In the genomic region with DNA sequence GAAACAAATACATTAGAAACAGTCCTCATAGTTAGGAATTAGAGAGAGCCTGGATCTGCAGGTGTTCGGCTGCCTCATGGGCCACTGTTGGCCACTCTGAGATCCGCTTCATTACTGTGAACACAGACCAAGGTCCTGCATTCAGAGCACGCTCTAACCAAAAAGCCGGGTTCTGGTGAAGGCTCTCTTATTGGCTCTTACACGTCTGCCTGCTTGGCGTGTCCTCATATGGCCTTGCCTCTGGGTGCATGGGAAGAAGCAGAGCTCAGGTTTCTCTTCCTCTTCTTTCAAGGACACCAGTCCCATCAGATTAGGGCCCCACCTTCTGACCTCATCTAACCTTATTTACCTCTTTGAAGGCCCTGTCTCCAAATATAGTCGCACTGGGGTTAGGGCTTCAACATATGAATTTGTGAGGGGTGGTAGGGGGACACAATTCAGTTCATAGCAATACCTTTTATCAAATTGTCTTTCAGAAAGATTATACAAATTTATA, we compare ENCODE assay signal across 8 cellular contexts.
DNase-seq lines count a peak whose midpoint lies in the region; ATAC-seq and TF ChIP-seq lines count a peak whose summit lies in the region.

No MANE protein-coding gene starts in this region.

- POLR2A ChIA-PET in RWPE1 (lab: Yijun Ruan, JAX; ENCODE audit: low non-redundant PET), result no interaction called here

- CTCF ChIA-PET in RWPE1 (lab: Yijun Ruan, JAX), result no interaction called here

- ATAC-seq in GM19324 (IDR thresholded peaks at IDR 0.05; ENCODE audit: low FRiP score, unreplicated experiment), result peak; percentile 97
- ATAC-seq in HG03097 (IDR thresholded peaks at IDR 0.05; ENCODE audit: low FRiP score, unreplicated experiment), result peak; percentile 94

- no peak overlapping the region for H3K27ac ChIP-seq in RWPE1

- DNase-seq in Ammon's horn (ENCODE audit: low spot score) (peak; percentile 32), NOMO-1 treated with dmso at 0.1 percent for 144 hours (lab: John Stamatoyannopoulos, UW; ENCODE audit: unreplicated experiment) (peak; percentile 89), islet precursor cell (peak; percentile 88), RWPE1 (ENCODE audit: low spot score) (no peak), NCI-H2081 (lab: John Stamatoyannopoulos, UW) (no peak), UCSD-AML1 (lab: John Stamatoyannopoulos, UW; ENCODE audit: unreplicated experiment) (no peak)

- no peak for TF ChIP-seq CTCF in RWPE1 (conservative IDR thresholded peaks at IDR 0.05; ENCODE audit: low read depth)

Comparison
In these comparisons a context has a peak if more than half of its experiments do, and no peak if none do; other contexts are left out.
1. DNase-seq: peak in Ammon's horn (single experiment), NOMO-1 treated with dmso at 0.1 percent for 144 hours (single experiment) and islet precursor cell (single experiment); none in RWPE1 (single experiment), NCI-H2081 (0 of 2) and UCSD-AML1 (single experiment).